1 cellular context compared by ENCODE assay signal in genomic region chr11:61609000-61609969, GRCh38.
A peak's percentile ranks its signal among the peaks of the same experiment; 100 is the strongest.
TF ChIP-seq lines count a peak whose summit lies in the region.

No MANE protein-coding gene starts in this region.

TF ChIP-seq in HepG2, 621 proteins besides CTCF, POLR2A, EP300 and RAD21 (continued from another document and continues in another):
- TF ChIP-seq, protein P1, sequence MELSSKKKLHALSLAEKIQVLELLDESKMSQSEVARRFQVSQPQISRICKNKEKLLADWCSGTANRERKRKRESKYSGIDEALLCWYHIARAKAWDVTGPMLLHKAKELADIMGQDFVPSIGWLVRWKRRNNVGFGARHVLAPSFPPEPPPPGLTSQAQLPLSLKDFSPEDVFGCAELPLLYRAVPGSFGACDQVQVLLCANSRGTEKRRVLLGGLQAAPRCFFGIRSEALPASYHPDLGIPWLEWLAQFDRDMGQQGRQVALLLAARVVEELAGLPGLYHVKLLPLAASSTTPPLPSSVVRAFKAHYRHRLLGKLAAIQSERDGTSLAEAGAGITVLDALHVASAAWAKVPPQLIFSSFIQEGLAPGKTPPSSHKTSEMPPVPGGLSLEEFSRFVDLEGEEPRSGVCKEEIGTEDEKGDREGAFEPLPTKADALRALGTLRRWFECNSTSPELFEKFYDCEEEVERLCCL (CRISPR knock-in tag; IDR thresholded peaks at IDR 0.05; ENCODE audit: borderline replicate concordance): peak; percentile 37; the same call in 1 of the 2 replicates
- TF ChIP-seq ZNF20 (CRISPR knock-in tag; IDR thresholded peaks at IDR 0.05): no peak
- TF ChIP-seq ZBTB20 (CRISPR knock-in tag; IDR thresholded peaks at IDR 0.05; ENCODE audit: borderline replicate concordance, low read depth): peak; percentile 65; the same call in 1 of the 2 replicates
- TF ChIP-seq PAXIP1 (CRISPR knock-in tag; conservative IDR thresholded peaks at IDR 0.05): peak; percentile 99
- TF ChIP-seq AHDC1 (CRISPR knock-in tag; IDR thresholded peaks at IDR 0.05; ENCODE audit: borderline replicate concordance): peak; percentile 86
- TF ChIP-seq ZFX (CRISPR knock-in tag; IDR thresholded peaks at IDR 0.05; ENCODE audit: low read depth): peak; percentile 76
- TF ChIP-seq ZNF510 (CRISPR knock-in tag; IDR thresholded peaks at IDR 0.05; ENCODE audit: low read depth): no peak
- TF ChIP-seq LCORL (IDR thresholded peaks at IDR 0.05): no peak
- peak; percentile 76; the same call in 1 of the 2 replicates for TF ChIP-seq LCORL (CRISPR knock-in tag; IDR thresholded peaks at IDR 0.05)
- TF ChIP-seq, protein P2, sequence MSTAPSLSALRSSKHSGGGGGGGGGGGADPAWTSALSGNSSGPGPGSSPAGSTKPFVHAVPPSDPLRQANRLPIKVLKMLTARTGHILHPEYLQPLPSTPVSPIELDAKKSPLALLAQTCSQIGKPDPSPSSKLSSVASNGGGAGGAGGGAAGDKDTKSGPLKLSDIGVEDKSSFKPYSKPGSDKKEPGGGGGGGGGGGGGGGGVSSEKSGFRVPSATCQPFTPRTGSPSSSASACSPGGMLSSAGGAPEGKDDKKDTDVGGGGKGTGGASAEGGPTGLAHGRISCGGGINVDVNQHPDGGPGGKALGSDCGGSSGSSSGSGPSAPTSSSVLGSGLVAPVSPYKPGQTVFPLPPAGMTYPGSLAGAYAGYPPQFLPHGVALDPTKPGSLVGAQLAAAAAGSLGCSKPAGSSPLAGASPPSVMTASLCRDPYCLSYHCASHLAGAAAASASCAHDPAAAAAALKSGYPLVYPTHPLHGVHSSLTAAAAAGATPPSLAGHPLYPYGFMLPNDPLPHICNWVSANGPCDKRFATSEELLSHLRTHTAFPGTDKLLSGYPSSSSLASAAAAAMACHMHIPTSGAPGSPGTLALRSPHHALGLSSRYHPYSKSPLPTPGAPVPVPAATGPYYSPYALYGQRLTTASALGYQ (CRISPR knock-in tag; IDR thresholded peaks at IDR 0.05): 0 out of 2 replicates have a peak, but pooled peaks have one; percentile 80
- TF ChIP-seq TAF1 (CRISPR knock-in tag; IDR thresholded peaks at IDR 0.05): no peak
- TF ChIP-seq ZNF598 (CRISPR knock-in tag; IDR thresholded peaks at IDR 0.05; ENCODE audit: borderline replicate concordance): peak; percentile 75; the same call in 1 of the 2 replicates
- TF ChIP-seq HOXA7 (CRISPR knock-in tag; IDR thresholded peaks at IDR 0.05): no peak
- TF ChIP-seq RXRA (CRISPR knock-in tag; IDR thresholded peaks at IDR 0.05): peak; percentile 61; the same call in 1 of the 2 replicates
- TF ChIP-seq ZNF451 (CRISPR knock-in tag; IDR thresholded peaks at IDR 0.05): no peak
- no peak for TF ChIP-seq KLF9 (CRISPR knock-in tag; IDR thresholded peaks at IDR 0.05; ENCODE audit: low read depth)
- TF ChIP-seq ARID4A (CRISPR knock-in tag; IDR thresholded peaks at IDR 0.05; ENCODE audit: borderline replicate concordance): peak; percentile 54; the same call in 1 of the 2 replicates
- no peak for TF ChIP-seq NPAS2 (CRISPR knock-in tag; IDR thresholded peaks at IDR 0.05; ENCODE audit: borderline replicate concordance)
- no peak for TF ChIP-seq GTF2F1 (IDR thresholded peaks at IDR 0.05; ENCODE audit: low read length)
- TF ChIP-seq SP1 (IDR thresholded peaks at IDR 0.05): no peak
- TF ChIP-seq SP1 (CRISPR knock-in tag; IDR thresholded peaks at IDR 0.05): no peak
- TF ChIP-seq ZNF441 (CRISPR knock-in tag; IDR thresholded peaks at IDR 0.05; ENCODE audit: borderline replicate concordance): peak; percentile 53; the same call in 1 of the 2 replicates
- no peak for TF ChIP-seq TCF12 (IDR thresholded peaks at IDR 0.05)
- 0 out of 2 replicates have a peak, but pooled peaks have one; percentile 25 for TF ChIP-seq TCF12 (CRISPR knock-in tag; IDR thresholded peaks at IDR 0.05)
- TF ChIP-seq MYC (CRISPR knock-in tag; IDR thresholded peaks at IDR 0.05; ENCODE audit: borderline replicate concordance): peak; percentile 54; the same call in 1 of the 2 replicates
- peak; percentile 55 for TF ChIP-seq FOSL2 (CRISPR knock-in tag; IDR thresholded peaks at IDR 0.05)
- TF ChIP-seq PPARG (CRISPR knock-in tag; conservative IDR thresholded peaks at IDR 0.05): 0 out of 2 replicates have a peak, but pooled peaks have one; percentile 37
- peak; percentile 79 for TF ChIP-seq YY1 (IDR thresholded peaks at IDR 0.05; ENCODE audit: insufficient read depth, insufficient replicate concordance, low read depth, low read length)
- TF ChIP-seq, protein P3, sequence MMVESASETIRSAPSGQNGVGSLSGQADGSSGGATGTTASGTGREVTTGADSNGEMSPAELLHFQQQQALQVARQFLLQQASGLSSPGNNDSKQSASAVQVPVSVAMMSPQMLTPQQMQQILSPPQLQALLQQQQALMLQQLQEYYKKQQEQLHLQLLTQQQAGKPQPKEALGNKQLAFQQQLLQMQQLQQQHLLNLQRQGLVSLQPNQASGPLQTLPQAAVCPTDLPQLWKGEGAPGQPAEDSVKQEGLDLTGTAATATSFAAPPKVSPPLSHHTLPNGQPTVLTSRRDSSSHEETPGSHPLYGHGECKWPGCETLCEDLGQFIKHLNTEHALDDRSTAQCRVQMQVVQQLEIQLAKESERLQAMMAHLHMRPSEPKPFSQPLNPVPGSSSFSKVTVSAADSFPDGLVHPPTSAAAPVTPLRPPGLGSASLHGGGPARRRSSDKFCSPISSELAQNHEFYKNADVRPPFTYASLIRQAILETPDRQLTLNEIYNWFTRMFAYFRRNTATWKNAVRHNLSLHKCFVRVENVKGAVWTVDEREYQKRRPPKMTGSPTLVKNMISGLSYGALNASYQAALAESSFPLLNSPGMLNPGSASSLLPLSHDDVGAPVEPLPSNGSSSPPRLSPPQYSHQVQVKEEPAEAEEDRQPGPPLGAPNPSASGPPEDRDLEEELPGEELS (CRISPR knock-in tag; IDR thresholded peaks at IDR 0.05): peak; percentile 82
- TF ChIP-seq TCF7 (IDR thresholded peaks at IDR 0.05; ENCODE audit: low read depth): peak; percentile 78
- TF ChIP-seq BCL6 (CRISPR knock-in tag; IDR thresholded peaks at IDR 0.05): peak; percentile 58; the same call in 1 of the 2 replicates
- TF ChIP-seq NCOA2 (CRISPR knock-in tag; IDR thresholded peaks at IDR 0.05): peak; percentile 76
- TF ChIP-seq, protein P4, sequence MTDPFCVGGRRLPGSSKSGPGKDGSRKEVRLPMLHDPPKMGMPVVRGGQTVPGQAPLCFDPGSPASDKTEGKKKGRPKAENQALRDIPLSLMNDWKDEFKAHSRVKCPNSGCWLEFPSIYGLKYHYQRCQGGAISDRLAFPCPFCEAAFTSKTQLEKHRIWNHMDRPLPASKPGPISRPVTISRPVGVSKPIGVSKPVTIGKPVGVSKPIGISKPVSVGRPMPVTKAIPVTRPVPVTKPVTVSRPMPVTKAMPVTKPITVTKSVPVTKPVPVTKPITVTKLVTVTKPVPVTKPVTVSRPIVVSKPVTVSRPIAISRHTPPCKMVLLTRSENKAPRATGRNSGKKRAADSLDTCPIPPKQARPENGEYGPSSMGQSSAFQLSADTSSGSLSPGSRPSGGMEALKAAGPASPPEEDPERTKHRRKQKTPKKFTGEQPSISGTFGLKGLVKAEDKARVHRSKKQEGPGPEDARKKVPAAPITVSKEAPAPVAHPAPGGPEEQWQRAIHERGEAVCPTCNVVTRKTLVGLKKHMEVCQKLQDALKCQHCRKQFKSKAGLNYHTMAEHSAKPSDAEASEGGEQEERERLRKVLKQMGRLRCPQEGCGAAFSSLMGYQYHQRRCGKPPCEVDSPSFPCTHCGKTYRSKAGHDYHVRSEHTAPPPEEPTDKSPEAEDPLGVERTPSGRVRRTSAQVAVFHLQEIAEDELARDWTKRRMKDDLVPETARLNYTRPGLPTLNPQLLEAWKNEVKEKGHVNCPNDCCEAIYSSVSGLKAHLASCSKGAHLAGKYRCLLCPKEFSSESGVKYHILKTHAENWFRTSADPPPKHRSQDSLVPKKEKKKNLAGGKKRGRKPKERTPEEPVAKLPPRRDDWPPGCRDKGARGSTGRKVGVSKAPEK (CRISPR knock-in tag; IDR thresholded peaks at IDR 0.05; ENCODE audit: borderline replicate concordance): peak; percentile 94; the same call in 1 of the 2 replicates
- no peak; the same call in 1 of the 2 replicates for TF ChIP-seq CBX5 (CRISPR knock-in tag; IDR thresholded peaks at IDR 0.05; ENCODE audit: borderline replicate concordance)
